ENCODE assay signal across 21 cellular contexts in the genomic region with DNA sequence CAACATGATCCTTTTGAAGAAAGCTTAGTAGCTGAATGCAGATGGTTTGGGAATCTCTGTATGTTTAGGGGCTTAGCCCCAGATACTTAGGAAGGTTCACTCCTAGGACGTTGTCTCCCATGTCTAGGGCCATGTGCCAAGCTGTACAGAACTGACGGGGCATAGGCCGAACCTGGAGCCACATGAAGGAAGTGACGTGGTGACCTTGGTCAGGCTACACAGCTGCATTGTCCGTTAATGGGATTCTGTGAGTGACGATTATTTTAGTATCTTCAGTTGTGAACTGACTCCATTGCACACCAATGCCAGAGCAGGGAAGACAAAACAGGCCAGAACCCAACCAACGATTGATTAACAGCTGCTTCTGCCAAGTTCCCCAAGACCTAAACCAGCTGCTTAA.
A peak's percentile ranks its signal among the peaks of the same experiment; 100 is the strongest.
DNase-seq lines count a peak whose midpoint lies in the region; ATAC-seq, FAIRE-seq and TF ChIP-seq lines count a peak whose summit lies in the region.
"Had no signal": no experiment of that assay in that cellular context is flagged by ENCODE, and none has a peak within 500 bp of the region (broad histone marks: within the 10 kb centered on the region; RNA-seq: fewer than 3 reads in every experiment).

No MANE protein-coding gene starts in this region.

- POLR2A ChIA-PET in HepG2 (lab: Yijun Ruan, JAX): no interaction called here

- TF ChIP-seq EP300 in HepG2 (IDR thresholded peaks at IDR 0.05; ENCODE audit: low read depth in 2 of 2, low read length in 2 of 2): no peak
- TF ChIP-seq EP300 in HepG2 (CRISPR knock-in tag; IDR thresholded peaks at IDR 0.05; ENCODE audit: borderline replicate concordance): no peak

- TF ChIP-seq RAD21 in HepG2 (CRISPR knock-in tag; IDR thresholded peaks at IDR 0.05): no peak

- H3K4me3 ChIP-seq in HepG2 (replicated peaks in 1 of 3; ENCODE audit: insufficient read depth in 1 of 3, low read depth in 2 of 3, low read length in 3 of 3): no peak overlapping the region
- H3K4me3 ChIP-seq in right lobe of liver: no peak overlapping the region
- no peak overlapping the region for H3K4me3 ChIP-seq in Peyer's patch
- H3K4me3 ChIP-seq: GM12878, HAP-1, K562 had no signal

- intact Hi-C loops in HepG2 (cut with micrococcal nuclease; ENCODE audit: unreplicated experiment) (no loop called here), right lobe of liver (cut with DNase I) (no loop called here), posterior vena cava (cut with DNase I) (no loop called here)

- ATAC-seq in HepG2: no peak
- no peak for ATAC-seq in right lobe of liver
- ATAC-seq: GM12878, K562 had no signal

- H3K27ac ChIP-seq in HepG2 (ENCODE audit: extremely low read length, insufficient read depth, low read length): no peak overlapping the region
- no peak overlapping the region for H3K27ac ChIP-seq in right lobe of liver
- H3K27ac ChIP-seq in Peyer's patch: no peak overlapping the region

- H3K27me3 ChIP-seq in HepG2 (ENCODE audit: control insufficient read depth in 1 of 2, insufficient read depth in 2 of 2, low read length in 2 of 2) (peaks cover 3 to 45% of the 10 kb centered on the region in 2 experiments), right lobe of liver (no peaks in the 10 kb centered on the region), Peyer's patch (no peaks in the 10 kb centered on the region)

- no peaks in the 10 kb centered on the region for H3K36me3 ChIP-seq in HepG2 (replicated peaks in 1 of 2; ENCODE audit: control insufficient read depth in 1 of 2, insufficient read depth in 2 of 2, low read length in 2 of 2)
- H3K36me3 ChIP-seq in right lobe of liver: no peaks in the 10 kb centered on the region
- H3K36me3 ChIP-seq in Peyer's patch: no peaks in the 10 kb centered on the region
- H3K36me3 ChIP-seq: HAP-1 had no signal

- no TSS peak for BruUV-seq in HepG2 (replicated peaks; lab: Mats Ljungman, UMichigan)

- no peak for DNase-seq in HepG2 (ENCODE audit: low spot score)
- no peak for DNase-seq in right lobe of liver
- peak in 2 of 3 donors; percentile 6 to 33 for DNase-seq in Peyer's patch
- DNase-seq in posterior vena cava (ENCODE audit: low spot score): peak; percentile 23
- DNase-seq in activated CD4-positive, CD25-positive, alpha-beta regulatory T cell (lab: John Stamatoyannopoulos, UW): no peak
- DNase-seq in GDM1 (lab: John Stamatoyannopoulos, UW): no peak
- no peak for DNase-seq in AG08396 (ENCODE audit: low spot score)
- DNase-seq: C1 segment of cervical spinal cord; CD4-positive, alpha-beta memory T cell; COR-L47; GOT3; Kasumi-1; NCI-H1105 treated with DMSO at 0.1 percent for 48 hours; NCI-H2029; NCI-H446; NCI-H526; SHP77 treated with DMSO at 0.1 percent for 48 hours had no signal

- H3K9ac ChIP-seq in HepG2 (ENCODE audit: insufficient read depth, low read depth, low read length): no peak overlapping the region

- 17% methylated on average over 7 of the region's 7 CpGs for WGBS in HepG2 (ENCODE audit: low lambda C conversion rate)
- 68% methylated on average over 5 of the region's 7 CpGs for WGBS in right lobe of liver (ENCODE audit: insufficient coverage, low coverage, low lambda C conversion rate, missing lambda C conversion rate)

- H3K79me2 ChIP-seq in HepG2 (ENCODE audit: insufficient read depth, low read length): no peaks in the 10 kb centered on the region

- H2AFZ ChIP-seq in HepG2 (ENCODE audit: low read length): no peak overlapping the region

- in situ Hi-C loops in HepG2 (cut with HindIII; ENCODE audit: extremely low pct_ligation_motif_present, low pct_unique_long_range_greater_than_20kb): no loop called here

- no peak for FAIRE-seq in HepG2 (lab: Jason Lieb, UNC)
- FAIRE-seq: G401.6, GM12878, K562 had no signal

- TF ChIP-seq POLR2A in HepG2 (IDR thresholded peaks at IDR 0.05; ENCODE audit: insufficient read depth in 1 of 2, low read depth in 2 of 2, low read length in 2 of 2) (no peak), right lobe of liver (IDR thresholded peaks at IDR 0.05) (no peak), Peyer's patch (IDR thresholded peaks at IDR 0.05) (no peak)

- TF ChIP-seq CTCF in HepG2 (CRISPR knock-in tag; IDR thresholded peaks at IDR 0.05): no peak
- no peak for TF ChIP-seq CTCF in right lobe of liver (IDR thresholded peaks at IDR 0.05)
- no peak for TF ChIP-seq CTCF in Peyer's patch (IDR thresholded peaks at IDR 0.05)

- H3K4me1 ChIP-seq in HepG2 (ENCODE audit: insufficient read depth, low read length): peaks cover 7% of the 10 kb centered on the region; the same call in 1 of the 2 replicates
- H3K4me1 ChIP-seq in right lobe of liver: peaks cover 0 to 13% (median 0%) of the 10 kb centered on the region in 4 donors
- no peaks in the 10 kb centered on the region for H3K4me1 ChIP-seq in Peyer's patch
- H3K4me1 ChIP-seq: HAP-1 had no signal

- CTCF ChIA-PET in HepG2 (lab: Yijun Ruan, JAX; ENCODE audit: low intra/inter-chr PET ratio, low total read pairs): no interaction called here

- H3K9me3 ChIP-seq in HepG2 (ENCODE audit: low read length): no peaks in the 10 kb centered on the region
- H3K9me3 ChIP-seq in right lobe of liver: no peaks in the 10 kb centered on the region
- no peaks in the 10 kb centered on the region for H3K9me3 ChIP-seq in Peyer's patch
- H3K9me3 ChIP-seq: HAP-1 had no signal

- H3K4me2 ChIP-seq in HepG2 (ENCODE audit: low read depth, low read length): no peak overlapping the region

- H4K20me1 ChIP-seq in HepG2 (ENCODE audit: insufficient read depth, low read length): no peaks in the 10 kb centered on the region; the same call in 1 of the 2 replicates

TF ChIP-seq in HepG2, 621 proteins besides CTCF, POLR2A, EP300 and RAD21:
- no peak for TF ChIP-seq ZBTB7B (CRISPR knock-in tag; IDR thresholded peaks at IDR 0.05)
- TF ChIP-seq CREB1 (IDR thresholded peaks at IDR 0.05): peak; percentile 62
- no peak for TF ChIP-seq CREB1 (CRISPR knock-in tag; IDR thresholded peaks at IDR 0.05)

Comparison
In these comparisons a context has a peak if more than half of its experiments do, and no peak if none do; other contexts are left out.
1. DNase-seq: peak in Peyer's patch (2 of 3) and posterior vena cava (single experiment); none in HepG2 (single experiment), right lobe of liver (0 of 3), activated CD4-positive, CD25-positive, alpha-beta regulatory T cell (0 of 4), GDM1 (single experiment) and AG08396 (single experiment).